In genomic region chr2:86861175-86861574, GRCh38 we compare ENCODE assay signal across 12 cellular contexts. TPM values are rescaled to one million over a fixed set of nuclear protein-coding genes. Genes with fewer than 3 reads are reported as not detected.
DNase-seq lines count a peak whose midpoint lies in the region; ATAC-seq, FAIRE-seq and TF ChIP-seq lines count a peak whose summit lies in the region.
"Not testable (repeated sequence)": the region's sequence is repeated elsewhere in the genome, so short reads cannot be mapped to it uniquely, and the experiment has no call there.
"Had no signal": no experiment of that assay in that cellular context is flagged by ENCODE, and none has a peak within 500 bp of the region (broad histone marks: within the 10 kb centered on the region; RNA-seq: fewer than 3 reads in every experiment).

No MANE protein-coding gene starts in this region.

- 78% methylated on average over 11 of the region's 11 CpGs for WGBS in HUES64
- 42% methylated on average over 4 of the region's 11 CpGs; no CpG with 5 or more reads in 1 of the 2 experiments for WGBS in H1 (ENCODE audit: extremely low coverage in 1 of 2, insufficient coverage in 1 of 2, insufficient read length in 1 of 2, insufficient replicate concordance in 2 of 2, low coverage in 1 of 2, low lambda C conversion rate in 2 of 2, missing lambda C conversion rate in 1 of 2), 2 experiments
- 70% methylated on average over 11 of the region's 11 CpGs for whole genome bisulfite sequencing in HepG2 (ENCODE audit: low lambda C conversion rate)
- no CpG with 5 or more reads among the region's 11 CpGs for WGBS in neuronal stem cell (ENCODE audit: extremely low coverage in 2 of 2, insufficient read length in 2 of 2, insufficient replicate concordance in 1 of 2), 2 donors

- H3K9ac ChIP-seq in HUES64 (ENCODE audit: low read depth, low read length); H1 (replicated peaks in 1 of 4; ENCODE audit: extremely low read depth in 1 of 4, low read depth in 3 of 4, low read length in 3 of 4); HepG2 (ENCODE audit: insufficient read depth, low read depth, low read length); neuronal stem cell (ENCODE audit: low read depth, low read length, poor library complexity): not testable (repeated sequence)

- H3K14ac ChIP-seq in H1 (ENCODE audit: insufficient read length); neuronal stem cell (ENCODE audit: low read length): not testable (repeated sequence)

- POLR2A ChIA-PET in CD8-positive, alpha-beta memory T cell (lab: Charles Lee): interaction anchor here (1.3 kb wide), 1 partner anchor 39 kb away, joined by 3 read pairs; no protein-coding TSS in a partner anchor
- POLR2A ChIA-PET in T-cell (lab: Charles Lee); H1 (lab: Charles Lee; ENCODE audit: partially characterized antibody); HepG2 (lab: Yijun Ruan, JAX): not testable (repeated sequence)

- not testable (repeated sequence) for H3K56ac ChIP-seq in H1 (replicated peaks; ENCODE audit: insufficient read length, low read depth, low read length)

- H4K8ac ChIP-seq in H1 (ENCODE audit: extremely low read depth, insufficient read depth, low read length); neuronal stem cell (ENCODE audit: low read depth, low read length): not testable (repeated sequence)

- BruUV-seq in HepG2 (replicated peaks; lab: Mats Ljungman, UMichigan): not testable (repeated sequence)

- not testable (repeated sequence) for H3K23me2 ChIP-seq in H1 (ENCODE audit: low read depth, low read length)

- not testable (repeated sequence) for H3K36me3 ChIP-seq in CD8-positive, alpha-beta memory T cell (ENCODE audit: insufficient read depth, low read length); HUES64 (ENCODE audit: insufficient read depth, low read length); H1 (ENCODE audit: control insufficient read depth in 2 of 4, insufficient read depth in 4 of 4, low read length in 3 of 4); HepG2 (replicated peaks in 1 of 2; ENCODE audit: control insufficient read depth in 1 of 2, insufficient read depth in 2 of 2, low read length in 2 of 2); neuronal stem cell (replicated peaks in 1 of 2; ENCODE audit: control insufficient read depth in 2 of 2, insufficient read depth in 2 of 2, low read length in 2 of 2)

- peak overlapping the region; percentile 54 for H3K4me3 ChIP-seq in CD8-positive, alpha-beta memory T cell (ENCODE audit: low read length)
- H3K4me3 ChIP-seq in HUES64 (ENCODE audit: low read length) (peak overlapping the region; percentile 48), H1 (ENCODE audit: extremely low read depth in 1 of 4, insufficient read depth in 2 of 4, low read depth in 3 of 4, low read length in 4 of 4) (peak overlapping the region; percentile 19 to 56 (median 23); a peak in 6 of 8 replicates)
- not testable (repeated sequence) for H3K4me3 ChIP-seq in HepG2 (replicated peaks in 1 of 3; ENCODE audit: insufficient read depth in 1 of 3, low read depth in 2 of 3, low read length in 3 of 3); neuronal stem cell (ENCODE audit: low read length in 2 of 2)

- peak in 1 of 5 donors; percentile 47 for DNase-seq in CD8-positive, alpha-beta memory T cell
- not testable (repeated sequence) for DNase-seq in T-cell; activated T-helper 1 cell treated with anti-CD3 and anti-CD28 coated beads, Interleukin-12 subunit alpha, Interleukin-12 subunit beta, Interleukin-2, Interleukin-4 antibody, amounts not matched to agents 30 ng/mL and 10 ng/mL and 1 ng/mL, durations not matched to agents 14 hours and 24 hours and 36 hours (ENCODE audit: low spot score); H1 (ENCODE audit: low read depth in 1 of 2, low spot score in 2 of 2); neuronal stem cell (ENCODE audit: low spot score)
- DNase-seq in HepG2 (ENCODE audit: low spot score): peak; percentile 9

- not testable (repeated sequence) for H3K18ac ChIP-seq in H1 (ENCODE audit: extremely low read depth, low read length); neuronal stem cell (ENCODE audit: low read length)

- H2BK120ac ChIP-seq in H1 (replicated peaks; ENCODE audit: low read depth, low read length); neuronal stem cell (ENCODE audit: low read depth, low read length): not testable (repeated sequence)

- not testable (repeated sequence) for H3K4me1 ChIP-seq in CD8-positive, alpha-beta memory T cell (ENCODE audit: insufficient read depth, low read length); HUES64 (ENCODE audit: insufficient read depth, low read length); H1 (replicated peaks in 1 of 4; ENCODE audit: control insufficient read depth in 3 of 4, insufficient read depth in 4 of 4, low read length in 3 of 4); neuronal stem cell (ENCODE audit: control insufficient read depth in 2 of 2, insufficient read depth in 1 of 2, low read depth in 1 of 2, low read length in 2 of 2)
- peaks cover 19% of the 10 kb centered on the region for H3K4me1 ChIP-seq in HepG2 (ENCODE audit: insufficient read depth, low read length)

- FAIRE-seq in H1 (lab: Jason Lieb, UNC); HepG2 (lab: Jason Lieb, UNC): not testable (repeated sequence)

- peak overlapping the region; percentile 79 to 98 (median 94) for H3K27ac Mint-ChIP-seq in CD8-positive, alpha-beta memory T cell
- peak overlapping the region; percentile 58 to 87 for H3K27ac Mint-ChIP-seq in T-cell
- H3K27ac Mint-ChIP-seq in activated T-helper 1 cell treated with anti-CD3 and anti-CD28 coated beads, Interleukin-12 subunit alpha, Interleukin-12 subunit beta, Interleukin-2, Interleukin-4 antibody, amounts not matched to agents 30 ng/mL and 10 ng/mL and 1 ng/mL, durations not matched to agents 14 hours and 24 hours and 36 hours: not testable (repeated sequence)
- peak overlapping the region; percentile 97 for H3K27ac Mint-ChIP-seq in stimulated activated naive CD8-positive, alpha-beta T cell treated with anti-CD3 and anti-CD28 coated beads, Interleukin-15, Interleukin-2, amounts not matched to agents 100 ng/mL and 50 ng/mL, for 24 hours

- peaks cover 0 to 28% (median 5%) of the 10 kb centered on the region in 3 donors for H3K36me3 Mint-ChIP-seq in CD8-positive, alpha-beta memory T cell
- not testable (repeated sequence) for H3K36me3 Mint-ChIP-seq in T-cell; activated T-helper 1 cell treated with anti-CD3 and anti-CD28 coated beads, Interleukin-12 subunit alpha, Interleukin-12 subunit beta, Interleukin-2, Interleukin-4 antibody, amounts not matched to agents 30 ng/mL and 10 ng/mL and 1 ng/mL, durations not matched to agents 14 hours and 24 hours and 36 hours (ENCODE audit: low read depth); stimulated activated naive CD8-positive, alpha-beta T cell treated with anti-CD3 and anti-CD28 coated beads, Interleukin-15, Interleukin-2, amounts not matched to agents 100 ng/mL and 50 ng/mL, for 24 hours (ENCODE audit: low read depth)

- not testable (repeated sequence) for TF ChIP-seq CTCF in H1 (IDR thresholded peaks at IDR 0.05; ENCODE audit: control extremely low read depth in 1 of 3, insufficient read depth in 1 of 3, low read depth in 1 of 3, low read length in 3 of 3); HepG2 (CRISPR knock-in tag; IDR thresholded peaks at IDR 0.05)

- in situ Hi-C loops in HepG2 (cut with HindIII; ENCODE audit: extremely low pct_ligation_motif_present, low pct_unique_long_range_greater_than_20kb): not testable (repeated sequence)

- TF ChIP-seq RAD21 in H1 (IDR thresholded peaks at IDR 0.05 in 1 of 2, conservative IDR thresholded peaks at IDR 0.05 in 1 of 2; ENCODE audit: low read depth in 2 of 2, low read length in 2 of 2); HepG2 (CRISPR knock-in tag; IDR thresholded peaks at IDR 0.05): not testable (repeated sequence)

- H2BK5ac ChIP-seq in H1 (ENCODE audit: low read depth, low read length); neuronal stem cell (ENCODE audit: low read length): not testable (repeated sequence)

- peak overlapping the region; percentile 47 for H3K27ac ChIP-seq in CD8-positive, alpha-beta memory T cell (ENCODE audit: low read depth, low read length)
- H3K27ac ChIP-seq in HUES64 (ENCODE audit: low read depth, low read length); H1 (ENCODE audit: low read depth, low read length); HepG2 (ENCODE audit: extremely low read length, insufficient read depth, low read length); neuronal stem cell (replicated peaks; ENCODE audit: low read length): not testable (repeated sequence)

- not testable (repeated sequence) for H3K9me3 ChIP-seq in CD8-positive, alpha-beta memory T cell (ENCODE audit: low read length); HUES64 (ENCODE audit: insufficient read depth, low read depth, low read length); H1 (ENCODE audit: insufficient read depth in 2 of 2, low read depth in 1 of 2, low read length in 1 of 2); HepG2 (ENCODE audit: low read length); neuronal stem cell (replicated peaks in 1 of 2; ENCODE audit: control insufficient read depth in 2 of 2, insufficient read depth in 1 of 2, low read depth in 1 of 2, low read length in 2 of 2)

- CTCF ChIA-PET in CD8-positive, alpha-beta memory T cell (lab: Charles Lee); T-cell (lab: Charles Lee); H1 (lab: Charles Lee; ENCODE audit: partially characterized antibody); HepG2 (lab: Yijun Ruan, JAX; ENCODE audit: low intra/inter-chr PET ratio, low total read pairs): not testable (repeated sequence)

- TF ChIP-seq POLR2A in H1 (IDR thresholded peaks at IDR 0.05; ENCODE audit: control extremely low read depth in 1 of 2, low read depth in 2 of 2, low read length in 2 of 2); HepG2 (IDR thresholded peaks at IDR 0.05; ENCODE audit: insufficient read depth in 1 of 2, low read depth in 2 of 2, low read length in 2 of 2): not testable (repeated sequence)

- peaks cover 13 to 42% (median 16%) of the 10 kb centered on the region in 3 donors for H3K4me1 Mint-ChIP-seq in CD8-positive, alpha-beta memory T cell
- not testable (repeated sequence) for H3K4me1 Mint-ChIP-seq in T-cell; activated T-helper 1 cell treated with anti-CD3 and anti-CD28 coated beads, Interleukin-12 subunit alpha, Interleukin-12 subunit beta, Interleukin-2, Interleukin-4 antibody, amounts not matched to agents 30 ng/mL and 10 ng/mL and 1 ng/mL, durations not matched to agents 14 hours and 24 hours and 36 hours (ENCODE audit: low read depth)
- H3K4me1 Mint-ChIP-seq in stimulated activated naive CD8-positive, alpha-beta T cell treated with anti-CD3 and anti-CD28 coated beads, Interleukin-15, Interleukin-2, amounts not matched to agents 100 ng/mL and 50 ng/mL, for 24 hours (ENCODE audit: low read depth): peaks cover 17% of the 10 kb centered on the region

- H3K4me2 ChIP-seq in H1 (ENCODE audit: insufficient read depth in 1 of 2, low read depth in 2 of 2, low read length in 2 of 2): peak overlapping the region; percentile 39 to 60; a peak in 3 of 4 replicates
- not testable (repeated sequence) for H3K4me2 ChIP-seq in HepG2 (ENCODE audit: low read depth, low read length)
- H3K4me2 ChIP-seq in neuronal stem cell (ENCODE audit: insufficient read depth, low read length, poor library complexity, severe bottlenecking): peak overlapping the region; percentile 62

- not testable (repeated sequence) for H3K9me3 Mint-ChIP-seq in CD8-positive, alpha-beta memory T cell; T-cell; activated T-helper 1 cell treated with anti-CD3 and anti-CD28 coated beads, Interleukin-12 subunit alpha, Interleukin-12 subunit beta, Interleukin-2, Interleukin-4 antibody, amounts not matched to agents 30 ng/mL and 10 ng/mL and 1 ng/mL, durations not matched to agents 14 hours and 24 hours and 36 hours; stimulated activated naive CD8-positive, alpha-beta T cell treated with anti-CD3 and anti-CD28 coated beads, Interleukin-15, Interleukin-2, amounts not matched to agents 100 ng/mL and 50 ng/mL, for 24 hours

- not testable (repeated sequence) for H3K23ac ChIP-seq in H1 (ENCODE audit: insufficient read length); neuronal stem cell (ENCODE audit: low read depth, low read length, poor library complexity)

- H3K4me3 Mint-ChIP-seq in CD8-positive, alpha-beta memory T cell: peak overlapping the region; percentile 95 to 99 (median 97)
- H3K4me3 Mint-ChIP-seq in T-cell: peak overlapping the region; percentile 73 to 84 (median 76)
- peak overlapping the region; percentile 7 for H3K4me3 Mint-ChIP-seq in activated T-helper 1 cell treated with anti-CD3 and anti-CD28 coated beads, Interleukin-12 subunit alpha, Interleukin-12 subunit beta, Interleukin-2, Interleukin-4 antibody, amounts not matched to agents 30 ng/mL and 10 ng/mL and 1 ng/mL, durations not matched to agents 14 hours and 24 hours and 36 hours
- peak overlapping the region; percentile 92 for H3K4me3 Mint-ChIP-seq in stimulated activated naive CD8-positive, alpha-beta T cell treated with anti-CD3 and anti-CD28 coated beads, Interleukin-15, Interleukin-2, amounts not matched to agents 100 ng/mL and 50 ng/mL, for 24 hours

- not testable (repeated sequence) for H4K91ac ChIP-seq in H1 (replicated peaks; ENCODE audit: insufficient read length, low read length); neuronal stem cell (ENCODE audit: low read depth, low read length, poor library complexity)

- not testable (repeated sequence) for H2BK15ac ChIP-seq in H1 (ENCODE audit: low read length); neuronal stem cell (ENCODE audit: low read length)

- H3K27me3 Mint-ChIP-seq in CD8-positive, alpha-beta memory T cell; stimulated activated naive CD8-positive, alpha-beta T cell treated with anti-CD3 and anti-CD28 coated beads, Interleukin-15, Interleukin-2, amounts not matched to agents 100 ng/mL and 50 ng/mL, for 24 hours: not testable (repeated sequence)
- H3K27me3 Mint-ChIP-seq in T-cell: peaks cover 0 to 22% of the 10 kb centered on the region in 2 donors
- peaks cover 10% of the 10 kb centered on the region for H3K27me3 Mint-ChIP-seq in activated T-helper 1 cell treated with anti-CD3 and anti-CD28 coated beads, Interleukin-12 subunit alpha, Interleukin-12 subunit beta, Interleukin-2, Interleukin-4 antibody, amounts not matched to agents 30 ng/mL and 10 ng/mL and 1 ng/mL, durations not matched to agents 14 hours and 24 hours and 36 hours (ENCODE audit: insufficient read depth)

- H4K20me1 ChIP-seq in H1 (replicated peaks in 1 of 2; ENCODE audit: control insufficient read depth in 1 of 2, insufficient read depth in 2 of 2, low read length in 2 of 2); HepG2 (ENCODE audit: insufficient read depth, low read length): not testable (repeated sequence)

- intact Hi-C loops in activated T-helper 1 cell treated with anti-CD3 and anti-CD28 coated beads, Interleukin-12 subunit alpha, Interleukin-12 subunit beta, Interleukin-2, Interleukin-4 antibody, amounts not matched to agents 30 ng/mL and 10 ng/mL and 1 ng/mL, durations not matched to agents 14 hours and 24 hours and 36 hours (cut with micrococcal nuclease); HepG2 (cut with micrococcal nuclease; ENCODE audit: unreplicated experiment): not testable (repeated sequence)

- not testable (repeated sequence) for H3K27me3 ChIP-seq in CD8-positive, alpha-beta memory T cell (ENCODE audit: insufficient read depth, low read length, poor library complexity, severe bottlenecking); HepG2 (ENCODE audit: control insufficient read depth in 1 of 2, insufficient read depth in 2 of 2, low read length in 2 of 2)
- peaks cover 27% of the 10 kb centered on the region for H3K27me3 ChIP-seq in HUES64 (ENCODE audit: insufficient read depth, low read length)
- H3K27me3 ChIP-seq in H1 (replicated peaks in 1 of 4; ENCODE audit: control insufficient read depth in 3 of 4, extremely low read depth in 1 of 4, insufficient read depth in 3 of 4, low read length in 3 of 4): peaks cover 0 to 12% (median 6%) of the 10 kb centered on the region in 4 experiments; a peak in 5 of 7 replicates
- peaks cover 0 to 16% (median 7%) of the 10 kb centered on the region in 3 experiments for H3K27me3 ChIP-seq in neuronal stem cell (ENCODE audit: control insufficient read depth in 3 of 3, insufficient read depth in 3 of 3, low read depth in 1 of 3, low read length in 3 of 3)

- peak in 2 of 4 experiments; percentile 14 to 17 for ATAC-seq in T-cell (replicated peaks in 1 of 4)
- ATAC-seq in HepG2: not testable (repeated sequence)

- TF ChIP-seq EP300 in H1 (IDR thresholded peaks at IDR 0.05; ENCODE audit: borderline replicate concordance in 1 of 2, low read depth in 2 of 2, low read length in 2 of 2); HepG2 (IDR thresholded peaks at IDR 0.05; ENCODE audit: low read depth in 2 of 2, low read length in 2 of 2); HepG2 (CRISPR knock-in tag; IDR thresholded peaks at IDR 0.05; ENCODE audit: borderline replicate concordance): not testable (repeated sequence)

- H2BK12ac ChIP-seq in H1 (ENCODE audit: low read depth, low read length); neuronal stem cell (ENCODE audit: low read length): not testable (repeated sequence)

- H3K79me2 ChIP-seq in H1 (ENCODE audit: control insufficient read depth in 1 of 2, insufficient read depth in 2 of 2, low read length in 2 of 2); HepG2 (ENCODE audit: insufficient read depth, low read length): not testable (repeated sequence)

- not testable (repeated sequence) for H3K79me1 ChIP-seq in H1 (ENCODE audit: low read depth, low read length); neuronal stem cell (ENCODE audit: low read depth, low read length)

- H2AK5ac ChIP-seq in H1 (ENCODE audit: low read depth, low read length); neuronal stem cell (ENCODE audit: low read depth, low read length): not testable (repeated sequence)

- not testable (repeated sequence) for H2AFZ ChIP-seq in H1 (ENCODE audit: low read length); HepG2 (ENCODE audit: low read length); neuronal stem cell (ENCODE audit: low read length)

- not testable (repeated sequence) for H4K5ac ChIP-seq in H1 (ENCODE audit: insufficient read length, low read depth, low read length)

- H3K4ac ChIP-seq in H1 (replicated peaks; ENCODE audit: insufficient read length, low read depth, low read length); neuronal stem cell (ENCODE audit: low read length): not testable (repeated sequence)

- not testable (repeated sequence) for H2BK20ac ChIP-seq in H1 (ENCODE audit: low read length)

RNA-seq across cellular contexts. Expression of gene CD8B, which starts 0.5 kb away (rescaled TPM):
- total RNA-seq in CD8-positive, alpha-beta memory T cell: 100 to 1,000 TPM; 259 to 273 TPM
- polyA plus RNA-seq in CD8-positive, alpha-beta memory T cell: 908 TPM
- not detected for polyA plus RNA-seq in HUES64 (2013, experiment 1 of 2)
- polyA plus RNA-seq in HUES64 (2013, experiment 2 of 2): 0.44 TPM
- total RNA-seq in T-cell (100 to 1,000 TPM in 3 of 5 donors, 10 to 100 TPM in 2; 50.8 to 206 (median 117) TPM), HepG2 (2016; rRNA removed; fragmentation: Illumina TruSeq; extraction: Trizol) (not detected in 2 replicates)
- total RNA-seq in activated T-helper 1 cell treated with anti-CD3 and anti-CD28 coated beads, Interleukin-12 subunit alpha, Interleukin-12 subunit beta, Interleukin-2, Interleukin-4 antibody, amounts not matched to agents 30 ng/mL and 10 ng/mL and 1 ng/mL, durations not matched to agents 14 hours and 24 hours and 36 hours: 0.86 and 1.5 TPM in 2 replicates
- 0.35 and 0.57 TPM in 2 replicates for total RNA-seq in H1 (2021; fragmentation: NEBNext Ultra II Directional; extraction: Animal tissue kit (Norgen Biotek cat#: 25700))
- polyA plus RNA-seq in H1 (2011; rRNA removed) (0.52 and 0.63 TPM in 2 replicates), HepG2 (2011; rRNA removed) (0.04 TPM in 1 of 2 replicates, not detected in the other)
- polyA plus RNA-seq in H1 (2011; cell fraction: cytosol; rRNA removed): 1.0 TPM
- polyA plus RNA-seq in H1 (2011; cell fraction: nucleus; rRNA removed): 1.0 TPM
- polyA plus RNA-seq in H1 (2012, experiment 1 of 2): 0.46 to 0.78 TPM (median 0.70 TPM) in 3 of 4 replicates, not detected in the other
- 0.31 TPM for polyA plus RNA-seq in H1 (2012, experiment 2 of 2)
- 0.89 TPM for polyA plus RNA-seq in H1 (2013, experiment 1 of 2)
- 0.99 TPM for polyA plus RNA-seq in H1 (2013, experiment 2 of 2)
- polyA minus RNA-seq in H1 (2011; rRNA and poly(A)+ RNA removed): 0.15 and 0.82 TPM in 2 replicates
- not detected for polyA minus RNA-seq in H1 (2011; cell fraction: cytosol; rRNA and poly(A)+ RNA removed)
- not detected for polyA minus RNA-seq in H1 (2011; cell fraction: nucleus; rRNA and poly(A)+ RNA removed)
- total RNA-seq in HepG2 (2016; cell fraction: cytosol; rRNA removed; fragmentation: Illumina TruSeq; extraction: Trizol; ENCODE audit: low read depth): not detected in 2 replicates
- total RNA-seq in HepG2 (2016; cell fraction: insoluble cytoplasmic fraction; rRNA removed; fragmentation: Illumina TruSeq; extraction: Trizol): not detected in 2 replicates
- not detected in 2 replicates for total RNA-seq in HepG2 (2016; cell fraction: membrane; rRNA removed; fragmentation: Illumina TruSeq; extraction: Trizol)
- total RNA-seq in HepG2 (2016; cell fraction: nucleus; rRNA removed; fragmentation: Illumina TruSeq; extraction: Trizol): not detected in 2 replicates
- 0.04 TPM in 1 of 2 replicates, not detected in the other for polyA plus RNA-seq in HepG2 (2011; cell fraction: cytosol; rRNA removed)
- not detected in 2 replicates for polyA plus RNA-seq in HepG2 (2011; cell fraction: nucleus; rRNA removed)
- 0.17 TPM in 1 of 2 replicates, not detected in the other for polyA plus RNA-seq in HepG2 (2012)
- not detected in 2 replicates for polyA plus RNA-seq in HepG2 (2016; cell fraction: cytosol; fragmentation: Illumina TruSeq; extraction: Trizol; ENCODE audit: low read depth)
- not detected in 2 replicates for polyA plus RNA-seq in HepG2 (2016; cell fraction: insoluble cytoplasmic fraction; fragmentation: Illumina TruSeq; extraction: Trizol; ENCODE audit: low read depth)
- polyA plus RNA-seq in HepG2 (2016; cell fraction: membrane; fragmentation: Illumina TruSeq; extraction: Trizol; ENCODE audit: low read depth): not detected in 2 replicates
- polyA plus RNA-seq in HepG2 (2016; cell fraction: nucleus; fragmentation: Illumina TruSeq; extraction: Trizol; ENCODE audit: insufficient read depth, low read depth): not detected in 2 replicates
- not detected in 2 replicates for polyA minus RNA-seq in HepG2 (2011; rRNA and poly(A)+ RNA removed; ENCODE audit: low replicate concordance)
- polyA minus RNA-seq in HepG2 (2011; cell fraction: cytosol; rRNA and poly(A)+ RNA removed): not detected in 2 replicates
- polyA minus RNA-seq in HepG2 (2011; cell fraction: nucleus; rRNA and poly(A)+ RNA removed): not detected in 2 replicates
- 0.20 TPM for polyA plus RNA-seq in neuronal stem cell (2013, experiment 1 of 2)
- 0.14 TPM for polyA plus RNA-seq in neuronal stem cell (2013, experiment 2 of 2)
- total RNA-seq: astrocyte, Calu3, PC-9, T-helper 17 cell had no signal

Comparison
In these comparisons a context has a peak if more than half of its experiments do, and no peak if none do; other contexts are left out.
1. H3K4me3 Mint-ChIP-seq: peak in every context shown above with its lines; median percentile 97 in CD8-positive, alpha-beta memory T cell; 92 in stimulated activated naive CD8-positive, alpha-beta T cell treated with anti-CD3 and anti-CD28 coated beads, Interleukin-15, Interleukin-2, amounts not matched to agents 100 ng/mL and 50 ng/mL, for 24 hours; 76 in T-cell; 7 in activated T-helper 1 cell treated with anti-CD3 and anti-CD28 coated beads, Interleukin-12 subunit alpha, Interleukin-12 subunit beta, Interleukin-2, Interleukin-4 antibody, amounts not matched to agents 30 ng/mL and 10 ng/mL and 1 ng/mL, durations not matched to agents 14 hours and 24 hours and 36 hours.
2. RNA of gene CD8B, which starts 0.5 kb away (total RNA-seq): 259 to 273 TPM in CD8-positive, alpha-beta memory T cell and 50.8 to 206 TPM in T-cell; 0.86 to 1.5 TPM in activated T-helper 1 cell treated with anti-CD3 and anti-CD28 coated beads, Interleukin-12 subunit alpha, Interleukin-12 subunit beta, Interleukin-2, Interleukin-4 antibody, amounts not matched to agents 30 ng/mL and 10 ng/mL and 1 ng/mL, durations not matched to agents 14 hours and 24 hours and 36 hours, 0.35 to 0.57 TPM in H1 and not detected in HepG2; every median in the first group is over 10 times any median in the second.